ENCODE assay signal across 14 cellular contexts in genomic region chr1:93253471-93253870, GRCh38.
DNase-seq lines count a peak whose midpoint lies in the region; ATAC-seq and TF ChIP-seq lines count a peak whose summit lies in the region.
"Had no signal": no experiment of that assay in that cellular context is flagged by ENCODE, and none has a peak within 500 bp of the region (broad histone marks: within the 10 kb centered on the region; RNA-seq: fewer than 3 reads in every experiment).

No MANE protein-coding gene starts in this region.

- H3K27ac Mint-ChIP-seq in WTC11: peak overlapping the region; percentile 33; the same call in 1 of the 2 replicates
- H3K27ac Mint-ChIP-seq: CD8-positive, alpha-beta memory T cell; T-helper 1 cell treated with Interleukin-12 subunit alpha and Interleukin-12 subunit beta and Interleukin-4 antibody, amounts not matched to agents 30 μg/mL and 1 μg/mL, for 36 hours had no signal

- no peaks in the 10 kb centered on the region for H3K9me3 Mint-ChIP-seq in WTC11

- peak; percentile 53 for DNase-seq in DMS 273 treated with DMSO at 0.1 percent for 48 hours (lab: John Stamatoyannopoulos, UW)
- peak; percentile 22 for DNase-seq in NCI-H1092 (lab: John Stamatoyannopoulos, UW)
- DNase-seq in WTC11 (ENCODE audit: low spot score): no peak
- DNase-seq in left kidney (ENCODE audit: low read depth, low spot score): peak; percentile 12
- no peak for DNase-seq in NCI-H1930 (lab: John Stamatoyannopoulos, UW)
- DNase-seq in GM10248 (ENCODE audit: extremely low spot score): no peak
- DNase-seq: CD8-positive, alpha-beta memory T cell; EL; NCI-H1436; NCI-H2107; NCI-H510A treated with DMSO at 0.1 percent for 48 hours had no signal

- H3K4me1 Mint-ChIP-seq in WTC11: peaks cover 18% of the 10 kb centered on the region

- H3K4me3 Mint-ChIP-seq in WTC11: no peak overlapping the region
- H3K4me3 Mint-ChIP-seq: CD8-positive, alpha-beta memory T cell; T-helper 1 cell treated with Interleukin-12 subunit alpha and Interleukin-12 subunit beta and Interleukin-4 antibody, amounts not matched to agents 30 μg/mL and 1 μg/mL, for 36 hours had no signal

- H3K36me3 Mint-ChIP-seq in WTC11: peaks cover 2% of the 10 kb centered on the region

- H3K27me3 Mint-ChIP-seq in WTC11 (ENCODE audit: low read depth): no peaks in the 10 kb centered on the region
- H3K27me3 Mint-ChIP-seq: CD8-positive, alpha-beta memory T cell had no signal

- CTCF ChIA-PET in WTC11 (lab: Charles Lee): no interaction called here
- CTCF ChIA-PET in GM10248 (lab: Yijun Ruan, JAX): no interaction called here

- no peak for ATAC-seq in WTC11
- ATAC-seq in GM18909 (IDR thresholded peaks at IDR 0.05; ENCODE audit: poor library complexity, unreplicated experiment): no peak
- ATAC-seq: SK-N-SH treated with all-trans-retinoic acid at 6 μM for 48 hours had no signal

- POLR2A ChIA-PET in WTC11 (lab: Charles Lee) (no interaction called here), GM10248 (lab: Yijun Ruan, JAX) (interaction anchor here (0.5 kb wide), 1 partner anchor 72 kb away, joined by 4 read pairs; no protein-coding TSS in a partner anchor)

- TF ChIP-seq CTCF in WTC11 (IDR thresholded peaks at IDR 0.05) (no peak), GM10248 (IDR thresholded peaks at IDR 0.05; ENCODE audit: control extremely low read depth, extremely low read depth, low read depth, missing control alignments) (no peak)

TF ChIP-seq in WTC11, 78 proteins besides CTCF, POLR2A, EP300 and RAD21:
- TF ChIP-seq USF2 (CRISPR knock-in tag; IDR thresholded peaks at IDR 0.05) (no peak), ATF6 (CRISPR knock-in tag; IDR thresholded peaks at IDR 0.05) (no peak), ZBTB43 (CRISPR knock-in tag; IDR thresholded peaks at IDR 0.05) (no peak), PRRX2 (CRISPR knock-in tag; IDR thresholded peaks at IDR 0.05) (no peak), AFF4 (CRISPR knock-in tag; IDR thresholded peaks at IDR 0.05; ENCODE audit: borderline replicate concordance) (no peak)

Comparison
In these comparisons a context has a peak if more than half of its experiments do, and no peak if none do; other contexts are left out.
1. DNase-seq: peak in DMS 273 treated with DMSO at 0.1 percent for 48 hours (single experiment), NCI-H1092 (single experiment) and left kidney (single experiment); none in WTC11 (single experiment), NCI-H1930 (0 of 2) and GM10248 (single experiment).